Comparison of ENCODE assay signal across 36 cellular contexts in the genomic region with DNA sequence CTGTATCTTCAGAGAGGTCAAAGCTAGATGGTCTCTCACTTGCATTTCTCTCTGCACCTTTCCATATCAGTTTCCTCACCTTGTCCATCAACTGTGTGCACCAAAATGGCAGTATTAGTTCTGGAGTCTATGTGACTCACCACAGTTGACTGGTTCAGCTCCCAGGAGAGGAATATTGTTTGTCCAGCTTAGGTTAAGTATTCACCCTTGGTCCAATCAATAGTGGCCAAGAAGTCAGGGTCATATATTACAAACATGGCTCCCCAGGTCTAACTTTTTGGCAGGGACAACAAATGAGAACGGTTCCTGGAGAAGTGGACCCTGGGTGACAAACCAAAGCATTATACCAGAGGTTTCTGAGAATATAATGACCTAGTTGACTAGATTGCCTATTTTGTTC. TPM values are rescaled to one million over a fixed set of nuclear protein-coding genes. Genes with fewer than 3 reads are reported as not detected.
"Had no signal": no experiment of that assay in that cellular context is flagged by ENCODE, and none has a peak within 500 bp of the region (broad histone marks: within the 10 kb centered on the region; RNA-seq: fewer than 3 reads in every experiment).

No MANE protein-coding gene starts in this region.

- DNase-seq: Karpas-422, Kasumi-1, MG63, MM.1S, NCI-H1048, NCI-H1092, NCI-H1092 treated with DMSO at 0.1 percent for 48 hours, NCI-H1105, NCI-H1105 treated with DMSO at 0.1 percent for 48 hours, NCI-H1417, NCI-H1417 treated with DMSO at 0.1 percent for 48 hours, NCI-H1436, NCI-H1436 treated with DMSO at 0.1 percent for 48 hours, NCI-H146, NCI-H1694, NCI-H1694 treated with DMSO at 0.1 percent for 48 hours, NCI-H187, NCI-H187 treated with DMSO at 0.1 percent for 48 hours, NCI-H1930, NCI-H2029, NCI-H2029 treated with DMSO at 0.1 percent for 48 hours, NCI-H2081, NCI-H2081 treated with DMSO at 0.1 percent for 48 hours, NCI-H2107, NCI-H2171, NCI-H2171 treated with DMSO at 0.1 percent for 48 hours, NCI-H2227 treated with DMSO at 0.1 percent for 48 hours, NCI-H226, NCI-H345, NCI-H446, NCI-H446 treated with DMSO at 0.1 percent for 48 hours, NCI-H510A, NCI-H510A treated with DMSO at 0.1 percent for 48 hours had no signal

- H3K4me3 ChIP-seq: MG63 had no signal

- H3K9me3 ChIP-seq: MG63 had no signal

- H3K36me3 ChIP-seq: MG63 had no signal

RNA-seq across cellular contexts. Expression of a gene that starts 36.4 kb away (rescaled TPM):
- total RNA-seq: LHCN-M2, M059J, MCF 10A had no signal
